In genomic region chr6:137173501-137173900, GRCh38 we compare ENCODE assay signal across 20 cellular contexts. TPM values are rescaled to one million over a fixed set of nuclear protein-coding genes. Genes with fewer than 3 reads are reported as not detected.
DNase-seq lines count a peak whose midpoint lies in the region; ATAC-seq, FAIRE-seq and TF ChIP-seq lines count a peak whose summit lies in the region.
"Had no signal": no experiment of that assay in that cellular context is flagged by ENCODE, and none has a peak within 500 bp of the region (broad histone marks: within the 10 kb centered on the region; RNA-seq: fewer than 3 reads in every experiment).

IL22RA2 (minus strand) TSS chr6:137173644; CDS start chr6:137161749, 11,895 bp downstream.

- no peak for TF ChIP-seq RAD21 in GM12878 (IDR thresholded peaks at IDR 0.05; ENCODE audit: insufficient read depth, low read depth, low read length)

- H3K79me2 ChIP-seq in GM12878 (ENCODE audit: control insufficient read depth, insufficient read depth, low read length), result no peaks in the 10 kb centered on the region; the same call in 1 of the 2 replicates

- no peaks in the 10 kb centered on the region for H4K20me1 ChIP-seq in GM12878 (ENCODE audit: control insufficient read depth, insufficient read depth)

- peak within 1 kb of the TSS; percentile 84 for H3K27ac ChIP-seq in GM12878 (ENCODE audit: control insufficient read depth, insufficient read depth)
- H3K27ac ChIP-seq in spleen, result peak within 1 kb of the TSS in 7 of 8 donors; percentile 0 to 64 (median 34)
- H3K27ac ChIP-seq: 22Rv1, GM23248, RWPE1 had no signal

- H3K4me3 Mint-ChIP-seq in activated naive CD8-positive, alpha-beta T cell treated with anti-CD3 and anti-CD28 coated beads, Interleukin-2, amount 50 U/mL, for 24 hours, result no peak within 1 kb of the TSS
- H3K4me3 Mint-ChIP-seq in activated naive CD8-positive, alpha-beta T cell treated with anti-CD3 and anti-CD28 coated beads for 36 hours, result no peak within 1 kb of the TSS
- no peak within 1 kb of the TSS for H3K4me3 Mint-ChIP-seq in endothelial cell (ENCODE audit: unreplicated experiment)
- no peak within 1 kb of the TSS for H3K4me3 Mint-ChIP-seq in activated CD4-positive, alpha-beta T cell treated with anti-CD3 and anti-CD28 coated beads, Interleukin-2, amount 10 ng/mL, durations not matched to agents 24 days and 14 days

- H3K27me3 ChIP-seq in GM12878 (replicated peaks in 1 of 2; ENCODE audit: control insufficient read depth in 2 of 2, insufficient read depth in 2 of 2, low read length in 1 of 2) (no peaks in the 10 kb centered on the region), spleen (replicated peaks in 1 of 7) (no peaks in the 10 kb centered on the region)

- no peaks in the 10 kb centered on the region for H3K36me3 Mint-ChIP-seq in activated naive CD8-positive, alpha-beta T cell treated with anti-CD3 and anti-CD28 coated beads, Interleukin-2, amount 50 U/mL, for 24 hours (ENCODE audit: low read depth)
- H3K36me3 Mint-ChIP-seq in activated naive CD8-positive, alpha-beta T cell treated with anti-CD3 and anti-CD28 coated beads for 36 hours, result no peaks in the 10 kb centered on the region
- H3K36me3 Mint-ChIP-seq in endothelial cell (ENCODE audit: low read depth, unreplicated experiment), result no peaks in the 10 kb centered on the region
- no peaks in the 10 kb centered on the region for H3K36me3 Mint-ChIP-seq in activated CD4-positive, alpha-beta T cell treated with anti-CD3 and anti-CD28 coated beads, Interleukin-2, amount 10 ng/mL, durations not matched to agents 24 days and 14 days (ENCODE audit: low read depth)

- peaks cover 5% of the 10 kb centered on the region for H3K27me3 Mint-ChIP-seq in activated naive CD8-positive, alpha-beta T cell treated with anti-CD3 and anti-CD28 coated beads, Interleukin-2, amount 50 U/mL, for 24 hours
- H3K27me3 Mint-ChIP-seq in activated naive CD8-positive, alpha-beta T cell treated with anti-CD3 and anti-CD28 coated beads for 36 hours, result no peaks in the 10 kb centered on the region
- no peaks in the 10 kb centered on the region for H3K27me3 Mint-ChIP-seq in endothelial cell (ENCODE audit: unreplicated experiment)
- peaks cover 16% of the 10 kb centered on the region for H3K27me3 Mint-ChIP-seq in activated CD4-positive, alpha-beta T cell treated with anti-CD3 and anti-CD28 coated beads, Interleukin-2, amount 10 ng/mL, durations not matched to agents 24 days and 14 days

- H3K4me1 Mint-ChIP-seq in activated naive CD8-positive, alpha-beta T cell treated with anti-CD3 and anti-CD28 coated beads, Interleukin-2, amount 50 U/mL, for 24 hours, result peaks cover 25% of the 10 kb centered on the region
- peaks cover 6% of the 10 kb centered on the region for H3K4me1 Mint-ChIP-seq in activated naive CD8-positive, alpha-beta T cell treated with anti-CD3 and anti-CD28 coated beads for 36 hours
- no peaks in the 10 kb centered on the region for H3K4me1 Mint-ChIP-seq in endothelial cell (ENCODE audit: unreplicated experiment)
- H3K4me1 Mint-ChIP-seq in activated CD4-positive, alpha-beta T cell treated with anti-CD3 and anti-CD28 coated beads, Interleukin-2, amount 10 ng/mL, durations not matched to agents 24 days and 14 days, result peaks cover 8% of the 10 kb centered on the region

- intact Hi-C loops in GM12878 (cut with micrococcal nuclease; ENCODE audit: unreplicated experiment), result no loop called here
- intact Hi-C loops in spleen (cut with DNase I; ENCODE audit: low total_unique reads), result no loop called here
- intact Hi-C loops in activated CD4-positive, alpha-beta T cell treated with anti-CD3 and anti-CD28 coated beads, Interleukin-2, amount 10 ng/mL, durations not matched to agents 24 days and 14 days (cut with micrococcal nuclease), result no loop called here

- H3K9me3 ChIP-seq in GM12878 (replicated peaks; ENCODE audit: control insufficient read depth, insufficient read depth, low read length) (peaks cover 11% of the 10 kb centered on the region; the same call in 2 of the 3 replicates), spleen (peaks cover 0 to 5% (median 0%) of the 10 kb centered on the region in 8 donors)

- BruUV-seq in GM12878 (replicated peaks; lab: Mats Ljungman, UMichigan), result no TSS peak

- peak within 1 kb of the TSS; percentile 3; the same call in 1 of the 2 replicates for H3K9ac ChIP-seq in GM12878 (ENCODE audit: control insufficient read depth, insufficient read depth, low read length)
- H3K9ac ChIP-seq: GM23248 had no signal

- DNase-seq in activated naive CD8-positive, alpha-beta T cell treated with anti-CD3 and anti-CD28 coated beads, Interleukin-2, amount 50 U/mL, for 24 hours, result no peak
- DNase-seq in activated naive CD8-positive, alpha-beta T cell treated with anti-CD3 and anti-CD28 coated beads for 36 hours, result no peak
- DNase-seq in GM12878 (ENCODE audit: low read depth, low spot score) (no peak), endothelial cell (ENCODE audit: low spot score) (no peak), spleen (no peak), GM10248 (ENCODE audit: extremely low spot score) (no peak), mucosa of gallbladder (ENCODE audit: low spot score) (no peak)
- no peak for DNase-seq in activated CD4-positive, alpha-beta T cell treated with anti-CD3 and anti-CD28 coated beads, Interleukin-2, amount 10 ng/mL, durations not matched to agents 24 days and 14 days
- DNase-seq: DMS 273 treated with DMSO at 0.1 percent for 48 hours, DND-41, GM23248, NCI-H1436, NCI-H1930, NCI-H345, NCI-H524 treated with DMSO at 0.1 percent for 48 hours, PC-3 had no signal

- RAD21 ChIA-PET in GM12878 (lab: Charles Lee; ENCODE audit: unreplicated experiment), result interaction anchor here (2.9 to 11.3 kb wide), 6 partner anchors 40 to 75 kb away, joined by 11 to 500 read pairs (median 22); no protein-coding TSS in a partner anchor

- in situ Hi-C loops in GM12878 (cut with MboI), result no loop called here

- WGBS in GM12878 (ENCODE audit: insufficient coverage, insufficient replicate concordance, low lambda C conversion rate, missing lambda C conversion rate), result 95% methylated on average over 4 of the region's 4 CpGs
- WGBS in spleen, 5 donors, result 92 to 97% (median 94%) methylated on average over 4 of the region's 4 CpGs

- no peak for ATAC-seq in activated naive CD8-positive, alpha-beta T cell treated with anti-CD3 and anti-CD28 coated beads, Interleukin-2, amount 50 U/mL, for 24 hours
- no peak for ATAC-seq in GM12878
- ATAC-seq: PC-3 had no signal

- H3K9me3 Mint-ChIP-seq in activated naive CD8-positive, alpha-beta T cell treated with anti-CD3 and anti-CD28 coated beads, Interleukin-2, amount 50 U/mL, for 24 hours, result no peaks in the 10 kb centered on the region
- peaks cover 2% of the 10 kb centered on the region for H3K9me3 Mint-ChIP-seq in activated naive CD8-positive, alpha-beta T cell treated with anti-CD3 and anti-CD28 coated beads for 36 hours
- no peaks in the 10 kb centered on the region for H3K9me3 Mint-ChIP-seq in endothelial cell (ENCODE audit: unreplicated experiment)
- peaks cover 11% of the 10 kb centered on the region for H3K9me3 Mint-ChIP-seq in activated CD4-positive, alpha-beta T cell treated with anti-CD3 and anti-CD28 coated beads, Interleukin-2, amount 10 ng/mL, durations not matched to agents 24 days and 14 days

- no peak within 1 kb of the TSS; the same call in 1 of the 2 replicates for H2AFZ ChIP-seq in GM12878 (ENCODE audit: control insufficient read depth, low read depth, low read length)
- H2AFZ ChIP-seq: GM23248 had no signal

- peaks cover 42% of the 10 kb centered on the region for H3K4me1 ChIP-seq in GM12878 (ENCODE audit: control insufficient read depth, insufficient read depth, low read length)
- H3K4me1 ChIP-seq in spleen, result peaks cover 10 to 54% (median 27%) of the 10 kb centered on the region in 6 donors

- no peak within 1 kb of the TSS for H3K4me3 ChIP-seq in GM12878
- H3K4me3 ChIP-seq in spleen, result no peak within 1 kb of the TSS
- H3K4me3 ChIP-seq: GM23248 had no signal

- SMC1A ChIA-PET in GM12878 (lab: Charles Lee; ENCODE audit: uncharacterized antibody, unreplicated experiment), result interaction anchor here (0.9 to 3.5 kb wide), 8 partner anchors 8 to 97 kb away, joined by 3 to 20 read pairs (median 10); no protein-coding TSS in a partner anchor

- CTCF ChIA-PET in GM12878 (lab: Yijun Ruan, JAX) (interaction anchor here (0.6 to 1.2 kb wide), 2 partner anchors 28 to 31 kb away, joined by 3 to 4 read pairs; no protein-coding TSS in a partner anchor), GM10248 (lab: Yijun Ruan, JAX) (interaction anchor here (0.9 kb wide), 1 partner anchor 54 kb away, joined by 3 read pairs; no protein-coding TSS in a partner anchor)

- no peaks in the 10 kb centered on the region for H3K36me3 ChIP-seq in GM12878 (ENCODE audit: control insufficient read depth in 2 of 2, insufficient read depth in 2 of 2, low read length in 1 of 2)
- no peaks in the 10 kb centered on the region for H3K36me3 ChIP-seq in spleen

- FAIRE-seq in GM12878 (lab: Jason Lieb, UNC), result no peak

- POLR2A ChIA-PET in GM12878 (lab: Charles Lee), result interaction anchor here (1.4 to 2.0 kb wide), 4 partner anchors 18 to 89 kb away, joined by 4 to 5 read pairs (median 4); no protein-coding TSS in a partner anchor
- POLR2A ChIA-PET in GM10248 (lab: Yijun Ruan, JAX), result interaction anchor here (0.6 kb wide), 1 partner anchor 127 kb away, joined by 4 read pairs; no protein-coding TSS in a partner anchor

- no peak for TF ChIP-seq CTCF in GM12878 (IDR thresholded peaks at IDR 0.05 in 2 of 3, conservative IDR thresholded peaks at IDR 0.05 in 1 of 3; ENCODE audit: control insufficient read depth in 2 of 3, extremely low read depth in 1 of 3, insufficient read depth in 1 of 3, low read depth in 3 of 3, low read length in 3 of 3)
- TF ChIP-seq CTCF in endothelial cell (IDR thresholded peaks at IDR 0.05; ENCODE audit: unreplicated experiment), result no peak
- TF ChIP-seq CTCF in spleen (IDR thresholded peaks at IDR 0.05 in 8 of 11, conservative IDR thresholded peaks at IDR 0.05 in 3 of 11), result no peak
- TF ChIP-seq CTCF in GM10248 (IDR thresholded peaks at IDR 0.05; ENCODE audit: control extremely low read depth, extremely low read depth, low read depth, missing control alignments), result no peak

- H3K27ac Mint-ChIP-seq in activated naive CD8-positive, alpha-beta T cell treated with anti-CD3 and anti-CD28 coated beads, Interleukin-2, amount 50 U/mL, for 24 hours, result peak within 1 kb of the TSS; percentile 80
- no peak within 1 kb of the TSS for H3K27ac Mint-ChIP-seq in activated naive CD8-positive, alpha-beta T cell treated with anti-CD3 and anti-CD28 coated beads for 36 hours
- H3K27ac Mint-ChIP-seq in endothelial cell (ENCODE audit: unreplicated experiment), result peak within 1 kb of the TSS; percentile 36
- H3K27ac Mint-ChIP-seq in activated CD4-positive, alpha-beta T cell treated with anti-CD3 and anti-CD28 coated beads, Interleukin-2, amount 10 ng/mL, durations not matched to agents 24 days and 14 days, result no peak within 1 kb of the TSS

- no peak for TF ChIP-seq EP300 in GM12878 (IDR thresholded peaks at IDR 0.05; ENCODE audit: borderline replicate concordance in 1 of 2, control insufficient read depth in 1 of 2, low read depth in 2 of 2, low read length in 2 of 2)

- TF ChIP-seq POLR2A in GM12878 (IDR thresholded peaks at IDR 0.05; ENCODE audit: low read depth, low read length) (no peak), spleen (IDR thresholded peaks at IDR 0.05) (no peak)

- peak within 1 kb of the TSS; percentile 39; the same call in 1 of the 2 replicates for H3K4me2 ChIP-seq in GM12878 (ENCODE audit: control insufficient read depth, insufficient read depth)

RNA-seq across cellular contexts. Expression of gene IL22RA2, which starts in this region (rescaled TPM):
- not detected for total RNA-seq in activated naive CD8-positive, alpha-beta T cell treated with anti-CD3 and anti-CD28 coated beads for 36 hours
- not detected in 2 replicates for total RNA-seq in GM12878 (2013; cell fraction: nucleolus; rRNA removed)
- total RNA-seq in GM12878 (2014; rRNA removed), result 0.06 and 0.16 TPM in 2 replicates
- 0.14 and 0.18 TPM in 2 replicates for total RNA-seq in GM12878 (2014; rRNA removed; fragmentation: Illumina TruSeq; extraction: Trizol)
- total RNA-seq in GM12878 (2021), result 0.08 and 0.18 TPM in 2 replicates
- polyA plus RNA-seq in GM12878 (2011; ENCODE audit: low read depth), result not detected
- polyA plus RNA-seq in GM12878 (2011; rRNA removed), result 0.05 and 0.09 TPM in 2 replicates
- polyA plus RNA-seq in GM12878 (2011; cell fraction: cytosol; rRNA removed), result 0.01 TPM in 1 of 2 replicates, not detected in the other
- polyA plus RNA-seq in GM12878 (2011; cell fraction: nucleus; rRNA removed), result not detected in 2 replicates
- polyA plus RNA-seq in GM12878 (2012), result 0.20 and 0.28 TPM in 2 replicates
- polyA plus RNA-seq in GM12878 (2014; fragmentation: Illumina TruSeq; extraction: Trizol), result 0.09 TPM in 1 of 2 replicates, not detected in the other
- polyA plus RNA-seq in GM12878 (2014; fragmentation: Nextera tagmentation; extraction: Ambion mirVana), result under 1 TPM in 1 of 2 experiments, not detected in 1; 0.22 TPM
- 0.05 and 0.06 TPM in 2 replicates for polyA plus RNA-seq in GM12878 (2014; rRNA removed)
- not detected for polyA plus RNA-seq in GM12878 (2016; fragmentation: Nextera tagmentation; extraction: Ambion mirVana)
- polyA minus RNA-seq in GM12878 (2011; rRNA and poly(A)+ RNA removed), result not detected in 2 replicates
- not detected in 2 replicates for polyA minus RNA-seq in GM12878 (2011; cell fraction: cytosol; rRNA and poly(A)+ RNA removed)
- polyA minus RNA-seq in GM12878 (2011; cell fraction: nucleus; rRNA and poly(A)+ RNA removed), result not detected in 2 replicates
- not detected for total RNA-seq in endothelial cell (ENCODE audit: unreplicated experiment)
- total RNA-seq in spleen, result 1 to 10 TPM in 1 of 7 donors, under 1 TPM in 2, not detected in 4; 0.19 to 2.1 (median 0.25) TPM
- under 1 TPM in 2 of 3 donors, not detected in 1; 0.06 to 0.07 TPM for polyA plus RNA-seq in spleen
- total RNA-seq in activated CD4-positive, alpha-beta T cell treated with anti-CD3 and anti-CD28 coated beads, Interleukin-2, amount 10 ng/mL, durations not matched to agents 24 days and 14 days, result not detected in 2 replicates
- not detected for total RNA-seq in mucosa of gallbladder
- total RNA-seq: G401, GM23248, M059J, PC-3 had no signal
- polyA plus RNA-seq: GM23248 had no signal

Comparison
In these comparisons a context has a peak if more than half of its experiments do, and no peak if none do; other contexts are left out.
1. H3K27ac Mint-ChIP-seq: peak in activated naive CD8-positive, alpha-beta T cell treated with anti-CD3 and anti-CD28 coated beads, Interleukin-2, amount 50 U/mL, for 24 hours (single experiment) and endothelial cell (single experiment); none in activated naive CD8-positive, alpha-beta T cell treated with anti-CD3 and anti-CD28 coated beads for 36 hours (single experiment) and activated CD4-positive, alpha-beta T cell treated with anti-CD3 and anti-CD28 coated beads, Interleukin-2, amount 10 ng/mL, durations not matched to agents 24 days and 14 days (single experiment).